ENCODE assay signal across 1 cellular context in genomic region chr3:192409203-192409837, GRCh38.
TF ChIP-seq lines count a peak whose summit lies in the region.

No MANE protein-coding gene starts in this region.

TF ChIP-seq in SK-N-SH, 30 proteins besides CTCF, POLR2A, EP300 and RAD21 (continued from another document):
- TF ChIP-seq RXRA (IDR thresholded peaks at IDR 0.05; ENCODE audit: borderline replicate concordance, low read depth) (no peak), TAF1 (IDR thresholded peaks at IDR 0.05; ENCODE audit: borderline replicate concordance, low read depth, low read length) (no peak), FOXM1 (IDR thresholded peaks at IDR 0.05; ENCODE audit: low read depth) (no peak), JUND (IDR thresholded peaks at IDR 0.05) (no peak), FOSL2 (IDR thresholded peaks at IDR 0.05; ENCODE audit: borderline replicate concordance, low read depth) (no peak), GABPA (IDR thresholded peaks at IDR 0.05; ENCODE audit: low read depth) (no peak), SMC3 (IDR thresholded peaks at IDR 0.05; ENCODE audit: low read depth, low read length) (no peak), FOXJ3 (CRISPR knock-in tag; IDR thresholded peaks at IDR 0.05) (no peak), YY1 (IDR thresholded peaks at IDR 0.05; ENCODE audit: low read depth) (no peak), NRF1 (IDR thresholded peaks at IDR 0.05; ENCODE audit: low read depth, low read length) (no peak), REST (IDR thresholded peaks at IDR 0.05; ENCODE audit: low read depth, low read length) (no peak), NFIC (IDR thresholded peaks at IDR 0.05; ENCODE audit: borderline replicate concordance) (no peak), CHD2 (IDR thresholded peaks at IDR 0.05; ENCODE audit: low read length, partially characterized antibody) (no peak)
